ENCODE assay signal across 1 cellular context in the genomic region with DNA sequence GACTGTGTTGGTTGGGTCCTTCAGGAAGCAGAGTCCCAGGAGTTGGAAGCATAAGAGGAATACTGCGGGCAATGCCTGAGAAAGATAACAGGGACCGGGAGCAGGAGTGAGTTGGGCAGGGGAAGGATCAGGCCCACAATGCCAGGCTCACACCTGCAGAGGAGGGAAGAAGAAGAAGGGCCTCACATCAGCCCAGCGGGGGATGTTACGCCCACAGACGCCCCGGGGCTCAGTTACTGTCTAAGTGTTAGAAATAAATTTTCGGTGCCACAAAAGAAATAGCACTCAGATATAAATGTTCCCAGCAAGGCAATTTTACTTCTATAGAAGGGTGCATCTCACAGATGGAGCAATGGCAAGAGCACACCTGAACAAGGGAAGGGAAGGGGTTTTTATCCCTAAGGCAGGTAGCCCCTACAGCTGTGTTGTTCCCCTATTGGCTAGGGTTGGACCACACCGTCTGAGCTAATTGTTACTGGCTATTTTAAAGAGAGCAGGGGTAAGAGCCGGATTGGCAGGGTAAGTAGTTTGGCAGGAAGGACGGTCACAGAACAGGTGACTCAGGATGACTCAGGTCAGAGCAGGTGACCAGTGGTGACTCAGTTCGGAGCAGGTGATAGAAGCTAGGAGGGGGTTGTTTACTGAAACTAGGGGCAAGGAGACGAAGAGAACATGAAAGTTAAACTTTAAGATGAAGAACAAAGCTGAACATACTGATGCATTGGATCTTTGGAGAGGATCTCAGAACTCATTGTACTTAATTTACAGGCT.
TF ChIP-seq lines count a peak whose summit lies in the region.

A gene (plus strand): TSS at position 602 of the 771 bp plus-strand sequence. CDS start 2,787 bp downstream, outside the sequence.

TF ChIP-seq in HepG2, 621 proteins besides CTCF, POLR2A, EP300 and RAD21 (continued from another document):
- TF ChIP-seq, protein P1, sequence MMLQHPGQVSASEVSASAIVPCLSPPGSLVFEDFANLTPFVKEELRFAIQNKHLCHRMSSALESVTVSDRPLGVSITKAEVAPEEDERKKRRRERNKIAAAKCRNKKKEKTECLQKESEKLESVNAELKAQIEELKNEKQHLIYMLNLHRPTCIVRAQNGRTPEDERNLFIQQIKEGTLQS (CRISPR knock-in tag; IDR thresholded peaks at IDR 0.05), result no peak
